In genomic region chr1:54543729-54544496, GRCh38 we compare ENCODE assay signal across 12 cellular contexts. TPM values are rescaled to one million over a fixed set of nuclear protein-coding genes. Genes with fewer than 3 reads are reported as not detected.
DNase-seq lines count a peak whose midpoint lies in the region; ATAC-seq and TF ChIP-seq lines count a peak whose summit lies in the region.
"Had no signal": no experiment of that assay in that cellular context is flagged by ENCODE, and none has a peak within 500 bp of the region (broad histone marks: within the 10 kb centered on the region; RNA-seq: fewer than 3 reads in every experiment).

No MANE protein-coding gene starts in this region.

- no peak for ATAC-seq in HG02884 (IDR thresholded peaks at IDR 0.05; ENCODE audit: unreplicated experiment)
- no peak for ATAC-seq in GM21529 (IDR thresholded peaks at IDR 0.05; ENCODE audit: unreplicated experiment)
- ATAC-seq in GM18858 (IDR thresholded peaks at IDR 0.05; ENCODE audit: unreplicated experiment): no peak
- ATAC-seq: left ventricle myocardium superior had no signal

- H3K36me3 ChIP-seq in neural progenitor cell: no peaks in the 10 kb centered on the region

- no peak overlapping the region for H3K4me2 ChIP-seq in neural progenitor cell

- H3K4me3 Mint-ChIP-seq in neural progenitor cell: peak overlapping the region; percentile 4
- H3K4me3 Mint-ChIP-seq: activated B cell treated with CpG ODN at 0.5 μM for 24 hours had no signal

- no peaks in the 10 kb centered on the region for H3K36me3 Mint-ChIP-seq in neural progenitor cell

- H3K9me3 Mint-ChIP-seq in neural progenitor cell: peaks cover 3% of the 10 kb centered on the region
- H3K9me3 Mint-ChIP-seq: activated B cell treated with CpG ODN at 0.5 μM for 24 hours had no signal

- H3K9ac ChIP-seq in neural progenitor cell: no peak overlapping the region

- H3K27ac ChIP-seq in neural progenitor cell: no peak overlapping the region

- H3K27ac Mint-ChIP-seq in neural progenitor cell: no peak overlapping the region
- H3K27ac Mint-ChIP-seq: activated B cell treated with CpG ODN at 0.5 μM for 24 hours had no signal

- DNase-seq in GM04503 (ENCODE audit: low read depth): peak; percentile 41
- DNase-seq in NCI-H2227 (lab: John Stamatoyannopoulos, UW; ENCODE audit: unreplicated experiment): peak; percentile 74
- DNase-seq in cerebellar cortex (ENCODE audit: low spot score): peak; percentile 34
- no peak for DNase-seq in neural progenitor cell (ENCODE audit: low spot score)
- no peak for DNase-seq in OCI-M2 (lab: John Stamatoyannopoulos, UW; ENCODE audit: unreplicated experiment)
- DNase-seq: activated B cell treated with CpG ODN at 0.5 μM for 24 hours, caudate nucleus, left ventricle myocardium superior, NCI-H187 had no signal

- H3K27me3 Mint-ChIP-seq in neural progenitor cell (ENCODE audit: insufficient read depth, low read depth): peaks cover 11% of the 10 kb centered on the region

- H3K27me3 ChIP-seq in neural progenitor cell: peaks cover 20% of the 10 kb centered on the region

- peaks cover 7% of the 10 kb centered on the region for H3K4me1 ChIP-seq in neural progenitor cell

- TF ChIP-seq CTCF in neural progenitor cell (IDR thresholded peaks at IDR 0.05): no peak

- H3K79me2 ChIP-seq in neural progenitor cell (ENCODE audit: low read depth): no peaks in the 10 kb centered on the region

- peaks cover 39% of the 10 kb centered on the region for H3K4me1 Mint-ChIP-seq in neural progenitor cell

- no peaks in the 10 kb centered on the region for H4K20me1 ChIP-seq in neural progenitor cell (ENCODE audit: low read depth)

- H3K9me3 ChIP-seq in neural progenitor cell (ENCODE audit: low read depth): no peaks in the 10 kb centered on the region

- peaks cover 37% of the 10 kb centered on the region for H3F3A ChIP-seq in neural progenitor cell (ENCODE audit: low read depth)

- no peak overlapping the region for H2AFZ ChIP-seq in neural progenitor cell (replicated peaks)

- H3K4me3 ChIP-seq in neural progenitor cell: no peak overlapping the region

RNA-seq across cellular contexts. Expression of gene ACOT11, which starts 4.1 kb away (rescaled TPM):
- 0.51 and 1.7 TPM in 2 replicates for total RNA-seq in neural progenitor cell (ENCODE audit: low replicate concordance)

Comparison
In these comparisons a context has a peak if more than half of its experiments do, and no peak if none do; other contexts are left out.
1. DNase-seq: peak in GM04503 (single experiment), NCI-H2227 (single experiment) and cerebellar cortex (single experiment); none in neural progenitor cell (single experiment) and OCI-M2 (single experiment).